30 cellular contexts compared by ENCODE assay signal in the genomic region with DNA sequence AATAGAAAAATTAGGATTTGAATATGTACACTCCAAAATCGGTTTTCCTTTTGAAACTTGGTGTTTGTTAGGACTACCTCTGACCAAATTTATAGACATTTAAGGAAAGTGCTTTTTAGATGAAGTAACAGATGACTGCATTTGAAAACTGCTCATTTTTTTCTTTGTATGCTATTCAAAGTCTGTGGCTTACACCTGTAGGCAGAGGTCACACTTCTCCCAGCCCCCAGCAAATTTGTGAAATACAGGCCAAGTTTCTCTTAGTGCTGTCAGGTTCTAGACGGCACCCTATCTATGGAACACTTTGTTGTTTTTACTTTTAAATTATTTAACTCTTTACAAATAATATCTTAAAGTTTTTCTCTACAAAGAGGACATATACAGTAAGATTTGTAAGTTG.
"Had no signal": no experiment of that assay in that cellular context is flagged by ENCODE, and none has a peak within 500 bp of the region (broad histone marks: within the 10 kb centered on the region; RNA-seq: fewer than 3 reads in every experiment).

No MANE protein-coding gene starts in this region.

- H3K9me3 ChIP-seq: adrenal gland, body of pancreas, esophagus muscularis mucosa, gastroesophageal sphincter, heart right ventricle had no signal

- FAIRE-seq: colon had no signal

- DNase-seq: activated B cell treated with CpG ODN at 0.5 μM for 24 hours; activated CD4-positive, alpha-beta T cell treated with anti-CD3 and anti-CD28 coated beads for 48 hours; activated CD4-positive, alpha-beta T cell treated with anti-CD3 and anti-CD28 coated beads, Interleukin-2, amount 50 U/mL, for 1 hour; activated CD4-positive, alpha-beta T cell treated with anti-CD3 and anti-CD28 coated beads, Interleukin-2, amount 50 U/mL, for 48 hours; activated CD8-positive, alpha-beta memory T cell treated with anti-CD3 and anti-CD28 coated beads for 24 hours; activated CD8-positive, alpha-beta T cell treated with anti-CD3 and anti-CD28 coated beads for 36 hours; activated effector memory CD4-positive, alpha-beta T cell treated with anti-CD3 and anti-CD28 coated beads, Interleukin-2, amount 50 U/mL, for 16 hours; activated naive CD4-positive, alpha-beta T cell treated with anti-CD3 and anti-CD28 coated beads for 36 hours; activated naive CD8-positive, alpha-beta T cell treated with anti-CD3 and anti-CD28 coated beads for 36 hours; activated naive CD8-positive, alpha-beta T cell treated with anti-CD3 and anti-CD28 coated beads, Interleukin-2, amount 50 U/mL, for 24 hours; activated T-cell treated with anti-CD3 and anti-CD28 coated beads, Interleukin-2, amount 50 U/mL, for 48 hours; adrenal gland; amygdala; aorta; body of pancreas; caudate nucleus; cortex of kidney; dermis blood vessel endothelial cell; effector CD4-positive, alpha-beta T cell; effector memory CD8-positive, alpha-beta T cell; erythroblast; foreskin melanocyte; heart right ventricle; T-helper 17 cell; T1000; WERI-Rb-1 had no signal

- H3K4me3 ChIP-seq: adrenal gland, body of pancreas, esophagus muscularis mucosa, gastroesophageal sphincter, heart right ventricle had no signal

- H3K27ac ChIP-seq: adrenal gland, body of pancreas, esophagus muscularis mucosa, gastroesophageal sphincter, heart right ventricle, WERI-Rb-1 had no signal

- H3K36me3 ChIP-seq: adrenal gland, WERI-Rb-1 had no signal

- H3K4me1 ChIP-seq: adrenal gland, body of pancreas, esophagus muscularis mucosa, gastroesophageal sphincter, heart right ventricle had no signal

- ATAC-seq: activated CD4-positive, CD25-positive, alpha-beta regulatory T cell treated with anti-CD3 and anti-CD28 coated beads, Interleukin-2, amount 50 U/mL, for 24 hours; activated CD8-positive, alpha-beta T cell treated with anti-CD3 and anti-CD28 coated beads for 36 hours; activated naive CD8-positive, alpha-beta T cell treated with anti-CD3 and anti-CD28 coated beads, Interleukin-2, amount 50 U/mL, for 24 hours; body of pancreas; effector memory CD8-positive, alpha-beta T cell; gastroesophageal sphincter; heart right ventricle; T-helper 17 cell had no signal
